Comparison of ENCODE assay signal across 1 cellular context in the genomic region with DNA sequence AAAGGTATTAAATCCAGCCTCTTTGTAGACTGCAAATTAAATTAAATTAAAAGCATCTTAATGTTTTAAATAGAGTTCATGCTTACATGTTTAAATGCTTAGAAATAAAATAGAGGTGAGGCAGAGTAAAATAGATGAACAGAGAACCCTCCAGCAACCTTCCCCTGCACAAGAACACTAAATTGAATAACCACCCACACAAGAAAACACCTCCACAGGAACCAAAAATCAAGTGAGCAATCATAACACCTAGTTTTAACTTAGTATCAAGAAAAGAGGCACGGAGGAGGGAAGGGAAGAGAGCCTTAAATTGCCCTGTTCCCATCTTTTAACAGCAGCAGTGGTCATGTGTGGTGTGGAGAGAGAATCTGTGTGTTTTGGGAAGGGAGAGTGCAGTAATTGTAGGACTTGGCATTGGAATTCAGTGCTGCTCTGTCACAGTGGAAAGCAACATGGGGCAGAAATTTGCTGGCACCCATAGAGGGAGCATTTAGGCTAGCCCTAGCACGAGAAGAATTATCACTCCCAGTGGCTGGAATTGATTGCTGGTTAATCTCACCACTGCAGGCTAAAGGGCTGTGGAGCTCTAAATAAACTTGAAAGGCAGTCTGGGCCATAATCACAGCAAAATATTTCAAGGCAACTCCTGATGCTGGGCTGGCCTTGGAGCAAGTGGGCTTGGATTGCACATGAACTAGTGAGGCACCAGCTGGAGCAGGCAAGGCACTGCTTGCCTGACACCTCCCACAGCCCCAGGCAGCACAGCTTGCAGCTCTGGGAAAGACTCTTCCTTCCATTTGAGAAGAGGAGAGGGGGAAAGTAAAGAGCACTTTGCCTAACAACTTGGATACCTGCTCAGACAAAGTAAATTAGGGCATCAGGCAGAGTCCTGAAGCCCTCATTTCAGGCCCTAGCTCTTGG.
TF ChIP-seq lines count a peak whose summit lies in the region.

No MANE protein-coding gene starts in this region.

TF ChIP-seq in GM23338, 12 proteins besides CTCF, POLR2A, EP300 and RAD21 (continued from another document):
- TF ChIP-seq ZNF462 (CRISPR knock-in tag; IDR thresholded peaks at IDR 0.05) = no peak
- TF ChIP-seq EZH2phosphoT487 (IDR thresholded peaks at IDR 0.05; ENCODE audit: unreplicated experiment) = no peak
- no peak for TF ChIP-seq CREB1 (CRISPR knock-in tag; IDR thresholded peaks at IDR 0.05; ENCODE audit: low read depth)
- no peak for TF ChIP-seq JUNB (IDR thresholded peaks at IDR 0.05; ENCODE audit: unreplicated experiment)
